ENCODE assay signal across 12 cellular contexts in the genomic region with DNA sequence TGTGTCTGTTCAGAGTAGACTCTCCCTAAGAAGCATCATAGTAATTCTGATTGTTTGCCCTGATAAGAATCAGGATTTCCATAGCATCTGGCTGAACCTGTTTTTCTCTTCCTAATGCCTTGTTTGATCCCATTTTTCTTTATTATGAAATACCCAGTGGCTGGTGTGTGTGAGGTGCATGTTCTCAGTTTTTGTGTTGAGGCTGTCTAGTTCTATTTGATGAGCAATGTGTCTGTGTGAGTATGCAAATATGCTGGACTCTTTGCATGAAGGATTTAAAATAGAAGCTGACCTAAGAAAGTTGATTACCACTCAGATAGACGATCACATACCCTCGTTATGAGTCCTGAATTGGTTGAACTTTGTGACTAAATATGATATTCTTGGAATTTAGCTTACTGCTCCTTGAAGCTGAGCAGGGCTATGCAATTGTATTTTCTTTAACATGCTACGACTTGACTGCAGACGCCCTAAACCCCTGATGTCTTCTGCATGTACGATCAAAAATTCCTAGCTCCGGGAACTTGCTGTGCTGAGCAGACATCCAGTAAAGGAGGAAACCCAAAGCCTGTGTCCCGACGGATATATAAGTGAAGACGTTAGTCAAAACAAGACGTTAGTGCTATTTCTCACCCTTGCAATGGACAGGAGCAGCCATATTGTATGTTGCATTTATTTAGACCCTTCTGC. TPM values are rescaled to one million over a fixed set of nuclear protein-coding genes. Genes with fewer than 3 reads are reported as not detected.
A peak's percentile ranks its signal among the peaks of the same experiment; 100 is the strongest.
DNase-seq lines count a peak whose midpoint lies in the region; ATAC-seq and TF ChIP-seq lines count a peak whose summit lies in the region.
"Had no signal": no experiment of that assay in that cellular context is flagged by ENCODE, and none has a peak within 500 bp of the region (broad histone marks: within the 10 kb centered on the region; RNA-seq: fewer than 3 reads in every experiment).

No MANE protein-coding gene starts in this region.

- H3K4me1 Mint-ChIP-seq in activated CD4-positive, alpha-beta T cell treated with anti-CD3 and anti-CD28 coated beads, Interleukin-2, amount 10 ng/mL, durations not matched to agents 24 days and 14 days = peaks cover 65% of the 10 kb centered on the region
- peaks cover 82 to 98% of the 10 kb centered on the region in 2 donors for H3K4me1 Mint-ChIP-seq in stimulated activated naive B cell treated with anti-CD40 and anti-IgM and Interleukin-4, amounts not matched to agents 10 μg/mL and 1 μg/mL and 100 μg/mL, for 72 hours

- peak overlapping the region; percentile 51 for H3K27ac Mint-ChIP-seq in activated CD4-positive, alpha-beta T cell treated with anti-CD3 and anti-CD28 coated beads, Interleukin-2, amount 10 ng/mL, durations not matched to agents 24 days and 14 days
- H3K27ac Mint-ChIP-seq in stimulated activated naive B cell treated with anti-CD40 and anti-IgM and Interleukin-4, amounts not matched to agents 10 μg/mL and 1 μg/mL and 100 μg/mL, for 72 hours = peak overlapping the region; percentile 95
- H3K27ac Mint-ChIP-seq: dendritic cell treated with granulocyte-macrophage colony-stimulating factor and Interleukin-4, amounts not matched to agents 40 ng/mL and 50 ng/mL, for 4 days had no signal

- no peak for DNase-seq in activated CD4-positive, alpha-beta T cell treated with anti-CD3 and anti-CD28 coated beads, Interleukin-2, amount 10 ng/mL, durations not matched to agents 24 days and 14 days
- DNase-seq in activated CD4-positive, alpha-beta T cell treated with anti-CD3 and anti-CD28 coated beads for 4 hours = no peak
- peak; percentile 39 for DNase-seq in brain microvascular endothelial cell
- no peak for DNase-seq in stimulated activated naive B cell treated with anti-CD40 and anti-IgM and Interleukin-4, amounts not matched to agents 10 μg/mL and 1 μg/mL and 100 μg/mL, for 72 hours
- no peak for DNase-seq in Right ventricle myocardium superior
- DNase-seq in HAP-1 (ENCODE audit: low spot score in 2 of 2) = no peak
- no peak for DNase-seq in NCI-H446 (lab: John Stamatoyannopoulos, UW)
- DNase-seq: activated CD4-positive, CD25-positive, alpha-beta regulatory T cell treated with anti-CD3 and anti-CD28 coated beads, Interleukin-2, amount 50 U/mL, for 72 hours; left ventricle myocardium superior; NCI-H1105 had no signal

- no peak overlapping the region for H3K4me3 ChIP-seq in brain microvascular endothelial cell (ENCODE audit: low read depth, low read length)
- H3K4me3 ChIP-seq in HAP-1 = no peak overlapping the region

- intact Hi-C loops in activated CD4-positive, alpha-beta T cell treated with anti-CD3 and anti-CD28 coated beads, Interleukin-2, amount 10 ng/mL, durations not matched to agents 24 days and 14 days (cut with micrococcal nuclease) = loop anchor here (2.0 kb wide), 1 partner anchor 27 kb away; no protein-coding TSS in a partner anchor
- intact Hi-C loops in Right ventricle myocardium superior (cut with DNase I) = no loop called here

- TF ChIP-seq CTCF in brain microvascular endothelial cell (IDR thresholded peaks at IDR 0.05; ENCODE audit: low read depth, low read length, missing control alignments) = no peak

- H3K36me3 ChIP-seq in brain microvascular endothelial cell (replicated peaks) (no peaks in the 10 kb centered on the region), HAP-1 (replicated peaks) (no peaks in the 10 kb centered on the region)

- H3K4me1 ChIP-seq in HAP-1 = no peaks in the 10 kb centered on the region; the same call in 1 of the 2 replicates

- H3K27ac ChIP-seq in brain microvascular endothelial cell = peak overlapping the region; percentile 11

- in situ Hi-C loops in brain microvascular endothelial cell (cut with HindIII; ENCODE audit: low pct_ligation_motif_present, low sequenced_read_pairs) = no loop called here
- in situ Hi-C loops in HAP-1 (cut with MboI; ENCODE audit: low sequenced_read_pairs) = no loop called here

- H3K27me3 ChIP-seq in brain microvascular endothelial cell (replicated peaks) = no peaks in the 10 kb centered on the region
- no peaks in the 10 kb centered on the region for H3K27me3 ChIP-seq in HAP-1 (ENCODE audit: low read depth)

- H3K27me3 Mint-ChIP-seq in activated CD4-positive, alpha-beta T cell treated with anti-CD3 and anti-CD28 coated beads, Interleukin-2, amount 10 ng/mL, durations not matched to agents 24 days and 14 days = peaks cover 16% of the 10 kb centered on the region
- H3K27me3 Mint-ChIP-seq in stimulated activated naive B cell treated with anti-CD40 and anti-IgM and Interleukin-4, amounts not matched to agents 10 μg/mL and 1 μg/mL and 100 μg/mL, for 72 hours = no peaks in the 10 kb centered on the region

- no peaks in the 10 kb centered on the region for H3K9me3 Mint-ChIP-seq in activated CD4-positive, alpha-beta T cell treated with anti-CD3 and anti-CD28 coated beads, Interleukin-2, amount 10 ng/mL, durations not matched to agents 24 days and 14 days
- peaks cover 5% of the 10 kb centered on the region in 2 donors for H3K9me3 Mint-ChIP-seq in stimulated activated naive B cell treated with anti-CD40 and anti-IgM and Interleukin-4, amounts not matched to agents 10 μg/mL and 1 μg/mL and 100 μg/mL, for 72 hours
- H3K9me3 Mint-ChIP-seq: dendritic cell treated with granulocyte-macrophage colony-stimulating factor and Interleukin-4, amounts not matched to agents 40 ng/mL and 50 ng/mL, for 4 days had no signal

- ATAC-seq in HG03280 (IDR thresholded peaks at IDR 0.05; ENCODE audit: unreplicated experiment) (peak; percentile 50), Right ventricle myocardium superior (ENCODE audit: poor library complexity) (no peak)
- ATAC-seq in stimulated activated naive B cell treated with anti-CD40 and anti-IgM and Interleukin-4, amounts not matched to agents 10 μg/mL and 1 μg/mL and 100 μg/mL, for 72 hours (replicated peaks) = peak; percentile 28 to 30
- ATAC-seq: left ventricle myocardium superior had no signal

- H3K4me3 Mint-ChIP-seq in activated CD4-positive, alpha-beta T cell treated with anti-CD3 and anti-CD28 coated beads, Interleukin-2, amount 10 ng/mL, durations not matched to agents 24 days and 14 days = no peak overlapping the region
- H3K4me3 Mint-ChIP-seq in stimulated activated naive B cell treated with anti-CD40 and anti-IgM and Interleukin-4, amounts not matched to agents 10 μg/mL and 1 μg/mL and 100 μg/mL, for 72 hours = peak overlapping the region; percentile 9 to 47
- H3K4me3 Mint-ChIP-seq: dendritic cell treated with granulocyte-macrophage colony-stimulating factor and Interleukin-4, amounts not matched to agents 40 ng/mL and 50 ng/mL, for 4 days had no signal

- H3K36me3 Mint-ChIP-seq in activated CD4-positive, alpha-beta T cell treated with anti-CD3 and anti-CD28 coated beads, Interleukin-2, amount 10 ng/mL, durations not matched to agents 24 days and 14 days (ENCODE audit: low read depth) = peaks cover 15% of the 10 kb centered on the region
- H3K36me3 Mint-ChIP-seq in stimulated activated naive B cell treated with anti-CD40 and anti-IgM and Interleukin-4, amounts not matched to agents 10 μg/mL and 1 μg/mL and 100 μg/mL, for 72 hours = peaks cover 65 to 82% of the 10 kb centered on the region in 2 donors

- H3K9me3 ChIP-seq in HAP-1 = no peaks in the 10 kb centered on the region

RNA-seq across cellular contexts. Expression of gene SETBP1, which starts 51.3 kb away (rescaled TPM):
- total RNA-seq in activated CD4-positive, alpha-beta T cell treated with anti-CD3 and anti-CD28 coated beads, Interleukin-2, amount 10 ng/mL, durations not matched to agents 24 days and 14 days = 21.9 and 22.6 TPM in 2 replicates
- total RNA-seq in Right ventricle myocardium superior = 6.3 TPM
